ENCODE assay signal across 2 cellular contexts in genomic region chr1:27031235-27032118, GRCh38.
TF ChIP-seq lines count a peak whose summit lies in the region.

No MANE protein-coding gene starts in this region.

TF ChIP-seq in SK-N-SH, 30 proteins besides CTCF, POLR2A, EP300 and RAD21 (continued from another document):
- no peak for TF ChIP-seq REST (IDR thresholded peaks at IDR 0.05; ENCODE audit: low read depth, low read length)

TF ChIP-seq in SK-N-SH treated with all-trans-retinoic acid at 6 μM for 48 hours, 23 proteins besides CTCF, POLR2A, EP300 and RAD21 (continued from another document):
- TF ChIP-seq TSHZ2 (CRISPR knock-in tag; IDR thresholded peaks at IDR 0.05) = no peak
- TF ChIP-seq OSR1 (CRISPR knock-in tag; IDR thresholded peaks at IDR 0.05) = no peak
